ENCODE assay signal across 15 cellular contexts in genomic region chr11:116786360-116786759, GRCh38. TPM values are rescaled to one million over a fixed set of nuclear protein-coding genes. Genes with fewer than 3 reads are reported as not detected.
DNase-seq lines count a peak whose midpoint lies in the region; ATAC-seq and TF ChIP-seq lines count a peak whose summit lies in the region.
"Had no signal": no experiment of that assay in that cellular context is flagged by ENCODE, and none has a peak within 500 bp of the region (broad histone marks: within the 10 kb centered on the region; RNA-seq: fewer than 3 reads in every experiment).

No MANE protein-coding gene starts in this region.

- H3K27me3 Mint-ChIP-seq in activated CD4-positive, alpha-beta T cell treated with anti-CD3 and anti-CD28 coated beads, Interleukin-2, amount 10 ng/mL, durations not matched to agents 24 days and 14 days = peaks cover 2% of the 10 kb centered on the region
- peaks cover 9% of the 10 kb centered on the region for H3K27me3 Mint-ChIP-seq in progenitor cell of endocrine pancreas

- peaks cover 56% of the 10 kb centered on the region for H3K36me3 Mint-ChIP-seq in activated CD4-positive, alpha-beta T cell treated with anti-CD3 and anti-CD28 coated beads, Interleukin-2, amount 10 ng/mL, durations not matched to agents 24 days and 14 days (ENCODE audit: low read depth)
- peaks cover 25% of the 10 kb centered on the region for H3K36me3 Mint-ChIP-seq in progenitor cell of endocrine pancreas (ENCODE audit: insufficient read depth)

- H3K9me3 ChIP-seq in MM.1S (replicated peaks; ENCODE audit: insufficient read depth, low read length) = no peaks in the 10 kb centered on the region
- no peaks in the 10 kb centered on the region for H3K9me3 ChIP-seq in mammary epithelial cell (replicated peaks; ENCODE audit: insufficient read depth, low read length)
- H3K9me3 ChIP-seq in uterus = no peaks in the 10 kb centered on the region
- H3K9me3 ChIP-seq: pancreas had no signal

- H3K9me2 ChIP-seq in MM.1S (replicated peaks; ENCODE audit: insufficient read depth, low read length) = no peaks in the 10 kb centered on the region

- H3K4me1 ChIP-seq in MM.1S (ENCODE audit: low read length) (peaks cover 14% of the 10 kb centered on the region; the same call in 1 of the 2 replicates), mammary epithelial cell (ENCODE audit: insufficient read depth, low read length) (peaks cover 9% of the 10 kb centered on the region), uterus (peaks cover 7 to 10% of the 10 kb centered on the region in 2 donors)

- no peak for TF ChIP-seq POLR2A in uterus (IDR thresholded peaks at IDR 0.05)

- no TSS peak for BruUV-seq in mammary epithelial cell (replicated peaks; lab: Mats Ljungman, UMichigan)

- in situ Hi-C loops in mammary epithelial cell (cut with MboI; ENCODE audit: low sequenced_read_pairs in 2 of 2) = loop anchor here in 1 of 2 donors (5.0 kb wide), 1 partner anchor 316 kb away; no protein-coding TSS in a partner anchor

- DNase-seq in activated CD4-positive, alpha-beta T cell treated with anti-CD3 and anti-CD28 coated beads, Interleukin-2, amount 10 ng/mL, durations not matched to agents 24 days and 14 days = no peak
- DNase-seq in activated CD4-positive, alpha-beta T cell treated with anti-CD3 and anti-CD28 coated beads, Interleukin-2, amount 50 U/mL, for 1 hour = no peak
- DNase-seq in MM.1S (no peak), mammary epithelial cell (no peak), progenitor cell of endocrine pancreas (ENCODE audit: low spot score, unreplicated experiment) (no peak), MV-4-11 (lab: John Stamatoyannopoulos, UW) (no peak), uterus (no peak)
- DNase-seq: ACHN; activated CD4-positive, alpha-beta T cell treated with anti-CD3 and anti-CD28 coated beads for 4 hours; KBM-7; pancreas; Right ventricle myocardium superior; trophoblast cell had no signal

- peaks cover 26% of the 10 kb centered on the region for H3K79me2 ChIP-seq in MM.1S (ENCODE audit: low read length)
- H3K79me2 ChIP-seq in mammary epithelial cell (ENCODE audit: insufficient read depth, low read length) = peaks cover 35% of the 10 kb centered on the region

- H3K9me3 Mint-ChIP-seq in activated CD4-positive, alpha-beta T cell treated with anti-CD3 and anti-CD28 coated beads, Interleukin-2, amount 10 ng/mL, durations not matched to agents 24 days and 14 days = no peaks in the 10 kb centered on the region
- H3K9me3 Mint-ChIP-seq in progenitor cell of endocrine pancreas (ENCODE audit: low read depth) = no peaks in the 10 kb centered on the region

- 0 out of 2 replicates have a peak, but pooled peaks cover 8% of the 10 kb centered on the region for H3K36me3 ChIP-seq in MM.1S (replicated peaks; ENCODE audit: insufficient read depth, low read length)
- H3K36me3 ChIP-seq in mammary epithelial cell (ENCODE audit: insufficient read depth, low read length) = peaks cover 30% of the 10 kb centered on the region
- H3K36me3 ChIP-seq in uterus = no peaks in the 10 kb centered on the region

- CTCF ChIA-PET in mammary epithelial cell (lab: Charles Lee; ENCODE audit: low non-redundant PET) = no interaction called here

- peaks cover 52% of the 10 kb centered on the region for H3K4me1 Mint-ChIP-seq in activated CD4-positive, alpha-beta T cell treated with anti-CD3 and anti-CD28 coated beads, Interleukin-2, amount 10 ng/mL, durations not matched to agents 24 days and 14 days
- H3K4me1 Mint-ChIP-seq in progenitor cell of endocrine pancreas (ENCODE audit: low read depth) = peaks cover 14% of the 10 kb centered on the region

- H3K27me3 ChIP-seq in MM.1S (replicated peaks; ENCODE audit: insufficient read depth, low read length) (no peaks in the 10 kb centered on the region), mammary epithelial cell (ENCODE audit: insufficient read depth, low read length) (no peaks in the 10 kb centered on the region), uterus (no peaks in the 10 kb centered on the region)
- H3K27me3 ChIP-seq: pancreas had no signal

- H3K4me3 ChIP-seq in MM.1S (ENCODE audit: low read length) (0 out of 2 replicates have a peak overlapping the region, but pooled peaks have one; percentile 89), mammary epithelial cell (replicated peaks in 1 of 3; ENCODE audit: insufficient read depth in 1 of 3, low read depth in 2 of 3, low read length in 3 of 3) (peak overlapping the region in 2 of 3 experiments; percentile 61 to 83), uterus (no peak overlapping the region)

- H2AFZ ChIP-seq in MM.1S (ENCODE audit: low read length) (no peak overlapping the region), mammary epithelial cell (ENCODE audit: low read depth, low read length) (no peak overlapping the region)

- no peak overlapping the region for H3K27ac Mint-ChIP-seq in activated CD4-positive, alpha-beta T cell treated with anti-CD3 and anti-CD28 coated beads, Interleukin-2, amount 10 ng/mL, durations not matched to agents 24 days and 14 days
- no peak overlapping the region for H3K27ac Mint-ChIP-seq in progenitor cell of endocrine pancreas

- H3F3A ChIP-seq in MM.1S (ENCODE audit: insufficient read depth, low read length) = no peaks in the 10 kb centered on the region; the same call in 1 of the 2 replicates

- 88% methylated on average over 2 of the region's 2 CpGs for WGBS in mammary epithelial cell (ENCODE audit: low coverage, missing lambda C conversion rate)

- ATAC-seq in HG03280 (IDR thresholded peaks at IDR 0.05; ENCODE audit: unreplicated experiment) = no peak
- ATAC-seq: pancreas had no signal

- intact Hi-C loops in activated CD4-positive, alpha-beta T cell treated with anti-CD3 and anti-CD28 coated beads, Interleukin-2, amount 10 ng/mL, durations not matched to agents 24 days and 14 days (cut with micrococcal nuclease) = loop anchor here (5.0 kb wide), 1 partner anchor 446 kb away; the partner anchor contains the start of genes PCSK7 and RNF214
- intact Hi-C loops in mammary epithelial cell (cut with micrococcal nuclease) (no loop called here), uterus (cut with DNase I; ENCODE audit: low total_unique reads) (loop anchor here (10.0 kb wide), 1 partner anchor 318 kb away; no protein-coding TSS in a partner anchor)

- no peak overlapping the region for H3K9ac ChIP-seq in MM.1S (ENCODE audit: low read length)
- H3K9ac ChIP-seq in mammary epithelial cell (ENCODE audit: insufficient read depth, low read length) = no peak overlapping the region

- TF ChIP-seq CTCF in MM.1S (IDR thresholded peaks at IDR 0.05; ENCODE audit: low read length) = no peak
- TF ChIP-seq CTCF in mammary epithelial cell (conservative IDR thresholded peaks at IDR 0.05 in 1 of 2, IDR thresholded peaks at IDR 0.05 in 1 of 2; ENCODE audit: extremely low read depth in 1 of 2, insufficient read depth in 1 of 2, low read depth in 1 of 2, low read length in 2 of 2) = no peak
- no peak for TF ChIP-seq CTCF in progenitor cell of endocrine pancreas (IDR thresholded peaks at IDR 0.05; ENCODE audit: unreplicated experiment)
- TF ChIP-seq CTCF in uterus (IDR thresholded peaks at IDR 0.05) = no peak

- H3K4me2 ChIP-seq in MM.1S (ENCODE audit: low read depth, low read length) = peak overlapping the region; percentile 85; the same call in 1 of the 2 replicates
- H3K4me2 ChIP-seq in mammary epithelial cell (ENCODE audit: insufficient read depth, low read depth, low read length) = peak overlapping the region; percentile 92

- H3K27ac ChIP-seq in MM.1S (ENCODE audit: low read length) (no peak overlapping the region), mammary epithelial cell (ENCODE audit: insufficient read depth, low read depth, low read length) (no peak overlapping the region), uterus (no peak overlapping the region)
- H3K27ac ChIP-seq: epithelial cell of prostate, pancreas had no signal

- dilution Hi-C loops in mammary epithelial cell (cut with HindIII; ENCODE audit: low sequenced_read_pairs) = loop anchor here (25.0 kb wide), 1 partner anchor 326 kb away; no protein-coding TSS in a partner anchor

- no peaks in the 10 kb centered on the region for H4K20me1 ChIP-seq in MM.1S (ENCODE audit: insufficient read depth, low read length)
- no peaks in the 10 kb centered on the region for H4K20me1 ChIP-seq in mammary epithelial cell (ENCODE audit: insufficient read depth, low read length)

- H3K4me3 Mint-ChIP-seq in activated CD4-positive, alpha-beta T cell treated with anti-CD3 and anti-CD28 coated beads, Interleukin-2, amount 10 ng/mL, durations not matched to agents 24 days and 14 days = peak overlapping the region; percentile 97
- peak overlapping the region; percentile 98 for H3K4me3 Mint-ChIP-seq in progenitor cell of endocrine pancreas (ENCODE audit: low read depth)

RNA-seq across cellular contexts. Expression of gene ZPR1, which starts 1.5 kb away (rescaled TPM):
- total RNA-seq in activated CD4-positive, alpha-beta T cell treated with anti-CD3 and anti-CD28 coated beads, Interleukin-2, amount 10 ng/mL, durations not matched to agents 24 days and 14 days = 105 and 106 TPM in 2 replicates
- 10 to 100 TPM; 35.7 to 67.9 TPM for total RNA-seq in mammary epithelial cell
- polyA plus RNA-seq in mammary epithelial cell = 57.6 TPM
- 43.6 TPM for polyA minus RNA-seq in mammary epithelial cell
- 48.6 TPM in 2 replicates for total RNA-seq in progenitor cell of endocrine pancreas
- total RNA-seq in uterus = 10 to 100 TPM in 3 of 4 donors, 1 to 10 TPM in 1; 4.1 to 43.1 (median 22.3) TPM

RNA-seq across cellular contexts. Expression of gene APOA5, which starts 5.3 kb away (rescaled TPM):
- total RNA-seq in activated CD4-positive, alpha-beta T cell treated with anti-CD3 and anti-CD28 coated beads, Interleukin-2, amount 10 ng/mL, durations not matched to agents 24 days and 14 days = not detected in 2 replicates
- total RNA-seq in mammary epithelial cell (not detected), progenitor cell of endocrine pancreas (not detected in 2 replicates), uterus (not detected)
- polyA plus RNA-seq in mammary epithelial cell = not detected
- not detected for polyA minus RNA-seq in mammary epithelial cell
- total RNA-seq: Right ventricle myocardium superior had no signal

RNA-seq across cellular contexts. Expression of gene BUD13, which starts 13.6 kb away (rescaled TPM):
- 31.5 and 33.2 TPM in 2 replicates for total RNA-seq in activated CD4-positive, alpha-beta T cell treated with anti-CD3 and anti-CD28 coated beads, Interleukin-2, amount 10 ng/mL, durations not matched to agents 24 days and 14 days
- 10 to 100 TPM in 1 of 2 donors, 1 to 10 TPM in 1; 9.2 to 15.5 TPM for total RNA-seq in mammary epithelial cell
- 14.4 TPM for polyA plus RNA-seq in mammary epithelial cell
- polyA minus RNA-seq in mammary epithelial cell = 14.1 TPM
- 23.8 and 26.8 TPM in 2 replicates for total RNA-seq in progenitor cell of endocrine pancreas
- total RNA-seq in uterus = 10 to 100 TPM; 12.1 to 18.7 (median 16.2) TPM

RNA-seq across cellular contexts. Expression of gene APOA4, which starts 36.7 kb away (rescaled TPM):
- total RNA-seq in activated CD4-positive, alpha-beta T cell treated with anti-CD3 and anti-CD28 coated beads, Interleukin-2, amount 10 ng/mL, durations not matched to agents 24 days and 14 days = not detected in 2 replicates
- total RNA-seq in mammary epithelial cell (not detected), progenitor cell of endocrine pancreas (not detected in 2 replicates), uterus (not detected)
- not detected for polyA plus RNA-seq in mammary epithelial cell
- polyA minus RNA-seq in mammary epithelial cell = not detected
- total RNA-seq: pancreas, Right ventricle myocardium superior had no signal

RNA-seq across cellular contexts. Expression of gene APOC3, which starts 43.3 kb away (rescaled TPM):
- not detected in 2 replicates for total RNA-seq in activated CD4-positive, alpha-beta T cell treated with anti-CD3 and anti-CD28 coated beads, Interleukin-2, amount 10 ng/mL, durations not matched to agents 24 days and 14 days
- not detected for total RNA-seq in mammary epithelial cell
- polyA plus RNA-seq in mammary epithelial cell = not detected
- not detected for polyA minus RNA-seq in mammary epithelial cell
- total RNA-seq in progenitor cell of endocrine pancreas = 14.9 and 16.3 TPM in 2 replicates
- total RNA-seq in uterus = 1 to 10 TPM in 1 of 4 donors, not detected in 3; 1.2 TPM

Comparison
In these comparisons a context has a peak if more than half of its experiments do, and no peak if none do; other contexts are left out.
1. H3K4me3 ChIP-seq: peak in MM.1S (single experiment) and mammary epithelial cell (2 of 3); none in uterus (0 of 2).